33 cellular contexts compared by ENCODE assay signal in genomic region chr1:105437847-105438246, GRCh38.
"Had no signal": no experiment of that assay in that cellular context is flagged by ENCODE, and none has a peak within 500 bp of the region (broad histone marks: within the 10 kb centered on the region; RNA-seq: fewer than 3 reads in every experiment).

No MANE protein-coding gene starts in this region.

- DNase-seq: activated B cell treated with CpG ODN at 0.5 μM for 24 hours; activated CD4-positive, alpha-beta memory T cell treated with anti-CD3 and anti-CD28 coated beads for 36 hours; activated CD4-positive, alpha-beta T cell treated with anti-CD3 and anti-CD28 coated beads for 36 hours; activated CD4-positive, alpha-beta T cell treated with anti-CD3 and anti-CD28 coated beads, Interleukin-2, amount 10 ng/mL, durations not matched to agents 24 days and 14 days; activated CD8-positive, alpha-beta memory T cell treated with anti-CD3 and anti-CD28 coated beads, Interleukin-2, amount 10 ng/mL, durations not matched to agents 7 days and 5 days; activated CD8-positive, alpha-beta memory T cell treated with anti-CD3 and anti-CD28 coated beads, Interleukin-2, amount 50 U/mL, for 4 hours; activated CD8-positive, alpha-beta T cell treated with anti-CD3 and anti-CD28 coated beads, Interleukin-2, amount 10 ng/mL, durations not matched to agents 7 days and 5 days; activated effector memory CD4-positive, alpha-beta T cell treated with anti-CD3 and anti-CD28 coated beads, Interleukin-2, amount 50 U/mL, for 16 hours; activated naive CD4-positive, alpha-beta T cell treated with anti-CD3 and anti-CD28 coated beads for 36 hours; activated naive CD8-positive, alpha-beta T cell treated with anti-CD3 and anti-CD28 coated beads for 36 hours; activated naive CD8-positive, alpha-beta T cell treated with anti-CD3 and anti-CD28 coated beads, Interleukin-2, amount 50 U/mL, for 24 hours; activated T-cell treated with anti-CD3 and anti-CD28 coated beads, Interleukin-2, amount 50 U/mL, for 1 hour; activated T-cell treated with anti-CD3 and anti-CD28 coated beads, Interleukin-2, amount 50 U/mL, for 48 hours; adrenal gland; amygdala; central memory CD4-positive, alpha-beta T cell; cerebellar nuclear complex; dorsolateral prefrontal cortex; effector memory CD4-positive, alpha-beta T cell; endodermal cell; erythroblast; esophagus squamous epithelium; foreskin melanocyte; T-helper 1 cell; T-helper 17 cell; T1000; WERI-Rb-1 had no signal

- H3K4me3 ChIP-seq: adrenal gland, ascending aorta, breast epithelium, cardiac muscle cell, coronary artery, dorsolateral prefrontal cortex, esophagus squamous epithelium, gastroesophageal sphincter had no signal

- ATAC-seq: activated CD4-positive, alpha-beta T cell treated with anti-CD3 and anti-CD28 coated beads for 36 hours; activated CD4-positive, CD25-positive, alpha-beta regulatory T cell treated with anti-CD3 and anti-CD28 coated beads, Interleukin-2, amount 50 U/mL, for 24 hours; activated CD8-positive, alpha-beta memory T cell treated with anti-CD3 and anti-CD28 coated beads, Interleukin-2, amount 10 ng/mL, durations not matched to agents 7 days and 5 days; activated CD8-positive, alpha-beta T cell treated with anti-CD3 and anti-CD28 coated beads, Interleukin-2, amount 10 ng/mL, durations not matched to agents 7 days and 5 days; activated naive CD8-positive, alpha-beta T cell treated with anti-CD3 and anti-CD28 coated beads, Interleukin-2, amount 50 U/mL, for 24 hours; gastroesophageal sphincter; T-helper 17 cell had no signal

- H3K4me1 ChIP-seq: adrenal gland, ascending aorta, breast epithelium, esophagus squamous epithelium, gastroesophageal sphincter had no signal

- H3K36me3 ChIP-seq: adrenal gland, ascending aorta, breast epithelium, cardiac muscle cell, esophagus squamous epithelium, gastroesophageal sphincter, WERI-Rb-1 had no signal

- H3K9me3 ChIP-seq: adrenal gland, ascending aorta, gastroesophageal sphincter had no signal

- H3K27ac ChIP-seq: adrenal gland, ascending aorta, breast epithelium, cardiac muscle cell, coronary artery, dorsolateral prefrontal cortex, esophagus squamous epithelium, gastroesophageal sphincter, WERI-Rb-1 had no signal

- H3K27me3 ChIP-seq: adrenal gland, ascending aorta, breast epithelium, cardiac muscle cell, dorsolateral prefrontal cortex, esophagus squamous epithelium, gastroesophageal sphincter had no signal
